In the genomic region with DNA sequence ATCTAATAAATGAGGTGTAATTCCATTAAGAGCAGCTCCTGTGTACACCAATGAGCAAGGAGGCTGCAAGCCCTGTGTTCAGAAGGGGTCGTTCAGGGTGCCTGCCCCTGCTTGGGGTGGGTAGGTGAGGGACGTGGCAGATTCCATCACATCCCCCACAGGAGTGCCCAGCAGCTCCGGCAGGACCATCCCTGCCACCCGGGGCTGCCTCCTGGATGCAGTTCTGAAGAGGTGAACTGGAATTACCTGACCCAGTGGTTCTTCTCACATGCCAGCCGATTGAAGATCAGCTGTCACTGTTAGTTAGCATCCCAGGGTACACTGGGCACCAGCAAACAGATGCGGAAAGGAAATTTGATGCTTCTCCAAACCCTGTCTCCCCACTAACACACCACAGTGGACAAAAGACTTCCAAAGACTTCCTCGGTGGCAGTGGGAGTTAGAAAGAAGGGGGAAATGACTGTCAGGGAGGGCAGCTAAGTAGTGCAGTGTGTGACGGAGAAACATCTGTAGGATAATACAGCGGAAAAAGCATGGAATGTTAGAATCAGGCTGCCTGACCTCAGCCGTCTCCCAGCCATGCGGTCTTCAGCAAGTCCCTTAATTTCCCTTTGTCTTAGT, we compare ENCODE assay signal across 1 cellular context.
TF ChIP-seq lines count a peak whose summit lies in the region.

No MANE protein-coding gene starts in this region.

TF ChIP-seq in endothelial cell of umbilical vein, 7 proteins besides CTCF, POLR2A, EP300 and RAD21:
- no peak for TF ChIP-seq JUN (IDR thresholded peaks at IDR 0.05; ENCODE audit: borderline replicate concordance, insufficient read depth, insufficient read length, low read depth)
- TF ChIP-seq MYC (IDR thresholded peaks at IDR 0.05; ENCODE audit: low read depth, low read length): no peak
- TF ChIP-seq EZH2 (IDR thresholded peaks at IDR 0.05; ENCODE audit: borderline replicate concordance, low read depth, low read length, severe bottlenecking): no peak
- TF ChIP-seq FOS (IDR thresholded peaks at IDR 0.05; ENCODE audit: borderline replicate concordance, insufficient read depth, low read length): no peak
- no peak for TF ChIP-seq POLR2AphosphoS5 (IDR thresholded peaks at IDR 0.05; ENCODE audit: insufficient read depth, low read depth, low read length)
- TF ChIP-seq GATA2 (IDR thresholded peaks at IDR 0.05; ENCODE audit: insufficient read depth, insufficient read length, low read depth, low read length): no peak
